ENCODE assay signal across 21 cellular contexts in genomic region chr6:1858191-1858590, GRCh38.
DNase-seq lines count a peak whose midpoint lies in the region; ATAC-seq and TF ChIP-seq lines count a peak whose summit lies in the region.
"Had no signal": no experiment of that assay in that cellular context is flagged by ENCODE, and none has a peak within 500 bp of the region (broad histone marks: within the 10 kb centered on the region; RNA-seq: fewer than 3 reads in every experiment).

No MANE protein-coding gene starts in this region.

- no peak overlapping the region for H3K18ac ChIP-seq in mesenchymal stem cell (ENCODE audit: low read depth in 1 of 2, low read length in 2 of 2)

- ATAC-seq in GM18870 (IDR thresholded peaks at IDR 0.05; ENCODE audit: unreplicated experiment) (no peak), HG03196 (IDR thresholded peaks at IDR 0.05; ENCODE audit: unreplicated experiment) (no peak), HG02885 (IDR thresholded peaks at IDR 0.05; ENCODE audit: poor library complexity, unreplicated experiment) (no peak), GM18502 (IDR thresholded peaks at IDR 0.05; ENCODE audit: poor library complexity, unreplicated experiment) (no peak)
- ATAC-seq: HCT116, SK-N-SH treated with all-trans-retinoic acid at 6 μM for 48 hours had no signal

- H3K14ac ChIP-seq in mesenchymal stem cell (ENCODE audit: low read length in 2 of 2) = no peak overlapping the region

- H3K4me1 ChIP-seq in Loucy (ENCODE audit: insufficient read depth, low read length, poor library complexity, severe bottlenecking) = peaks cover 60% of the 10 kb centered on the region
- no peaks in the 10 kb centered on the region for H3K4me1 ChIP-seq in mesenchymal stem cell (ENCODE audit: control insufficient read depth, insufficient read depth, low read depth, low read length)
- H3K4me1 ChIP-seq: Caco-2 had no signal

- H3K9me2 ChIP-seq in Loucy (replicated peaks; ENCODE audit: low read depth, low read length) = no peaks in the 10 kb centered on the region

- no peak overlapping the region for H2BK5ac ChIP-seq in mesenchymal stem cell (ENCODE audit: low read depth, low read length, poor library complexity, severe bottlenecking)

- H3K27me3 ChIP-seq in Loucy (ENCODE audit: insufficient read depth, low read length, poor library complexity, severe bottlenecking) (no peaks in the 10 kb centered on the region), mesenchymal stem cell (ENCODE audit: control insufficient read depth in 1 of 2, insufficient read depth in 1 of 2, low read length in 2 of 2) (no peaks in the 10 kb centered on the region)
- H3K27me3 ChIP-seq: BLaER1, MG63 had no signal

- no peaks in the 10 kb centered on the region for H3K27me3 Mint-ChIP-seq in chondrocyte (ENCODE audit: low read depth)
- H3K27me3 Mint-ChIP-seq: CD4-positive, alpha-beta T cell had no signal

- H3F3A ChIP-seq in Loucy (ENCODE audit: low read depth) = no peaks in the 10 kb centered on the region

- H3K36me3 Mint-ChIP-seq in chondrocyte (ENCODE audit: low read depth) = no peaks in the 10 kb centered on the region

- TF ChIP-seq CTCF in Loucy (conservative IDR thresholded peaks at IDR 0.05; ENCODE audit: low read length) (no peak), chondrocyte (IDR thresholded peaks at IDR 0.05) (no peak)

- no peak overlapping the region for H3K23ac ChIP-seq in mesenchymal stem cell (ENCODE audit: low read length in 2 of 2)

- H3K9ac ChIP-seq in Loucy (ENCODE audit: low read depth, low read length, poor library complexity, severe bottlenecking) (no peak overlapping the region), mesenchymal stem cell (ENCODE audit: low read length) (peak overlapping the region; percentile 39)
- H3K9ac ChIP-seq: BLaER1 had no signal

- H2AK5ac ChIP-seq in mesenchymal stem cell (ENCODE audit: low read length, severe bottlenecking) = no peak overlapping the region

- no peak overlapping the region for H3K4ac ChIP-seq in mesenchymal stem cell (ENCODE audit: low read depth in 1 of 2, low read length in 2 of 2)

- H3K4me1 Mint-ChIP-seq in chondrocyte (ENCODE audit: low read depth) = peaks cover 34% of the 10 kb centered on the region

- 96% methylated on average over 3 of the region's 4 CpGs for WGBS in mesenchymal stem cell

- no peak overlapping the region for H4K91ac ChIP-seq in mesenchymal stem cell (ENCODE audit: low read length)

- no peak overlapping the region for H3K4me3 ChIP-seq in Loucy (ENCODE audit: low read length, poor library complexity, severe bottlenecking)
- H3K4me3 ChIP-seq in mesenchymal stem cell (ENCODE audit: insufficient read depth in 1 of 2, low read depth in 1 of 2, low read length in 2 of 2) = peak overlapping the region in 1 of 2 experiments; percentile 26
- H3K4me3 ChIP-seq: BLaER1, MG63 had no signal

- H4K8ac ChIP-seq in mesenchymal stem cell (ENCODE audit: low read length) = no peak overlapping the region

- no peak overlapping the region for H3K4me3 Mint-ChIP-seq in chondrocyte (ENCODE audit: unreplicated experiment)
- H3K4me3 Mint-ChIP-seq: CD4-positive, alpha-beta T cell had no signal

- no peak for DNase-seq in chondrocyte (ENCODE audit: low spot score)
- DNase-seq in mesenchymal stem cell = no peak
- DNase-seq: Caco-2; CD4-positive, alpha-beta T cell; DMS 273 treated with DMSO at 0.1 percent for 48 hours; Kasumi-1; MG63; NCI-H1048; NCI-H1417 treated with DMSO at 0.1 percent for 48 hours; NCI-H187; NCI-H446 treated with DMSO at 0.1 percent for 48 hours; NCI-H526 treated with DMSO at 0.1 percent for 48 hours; T-helper 1 cell had no signal

- H3K36me3 ChIP-seq in Loucy (ENCODE audit: insufficient read depth, low read length) (no peaks in the 10 kb centered on the region), mesenchymal stem cell (ENCODE audit: control insufficient read depth in 1 of 2, insufficient read depth in 2 of 2, low read depth in 1 of 2, low read length in 2 of 2) (no peaks in the 10 kb centered on the region)
- H3K36me3 ChIP-seq: BLaER1, MG63 had no signal

- H4K20me1 ChIP-seq in Loucy (ENCODE audit: insufficient read depth, low read length, poor library complexity, severe bottlenecking) = no peaks in the 10 kb centered on the region
- H4K20me1 ChIP-seq: BLaER1 had no signal

- no peaks in the 10 kb centered on the region for H3K79me1 ChIP-seq in mesenchymal stem cell (replicated peaks; ENCODE audit: low read length, poor library complexity, severe bottlenecking)

- no peaks in the 10 kb centered on the region for H3K79me2 ChIP-seq in Loucy (ENCODE audit: insufficient read depth, low read length)

- H2BK12ac ChIP-seq in mesenchymal stem cell (ENCODE audit: low read length in 2 of 2) = no peak overlapping the region

- no peak overlapping the region for H2AFZ ChIP-seq in Loucy (ENCODE audit: low read length)
- H2AFZ ChIP-seq in mesenchymal stem cell (ENCODE audit: low read depth, low read length) = no peak overlapping the region

- H3K4me2 ChIP-seq in Loucy (ENCODE audit: low read depth, low read length, poor library complexity, severe bottlenecking) (peak overlapping the region; percentile 1), mesenchymal stem cell (ENCODE audit: low read length, poor library complexity, severe bottlenecking) (no peak overlapping the region)

- no peak overlapping the region for H2BK120ac ChIP-seq in mesenchymal stem cell (ENCODE audit: low read depth, low read length)

- H3K9me3 Mint-ChIP-seq in chondrocyte (ENCODE audit: low read depth) = no peaks in the 10 kb centered on the region
- H3K9me3 Mint-ChIP-seq: CD4-positive, alpha-beta T cell had no signal

- no peak overlapping the region for H2BK15ac ChIP-seq in mesenchymal stem cell (ENCODE audit: low read depth, poor library complexity, severe bottlenecking)

- H3K9me3 ChIP-seq in Loucy (ENCODE audit: insufficient read depth, low read depth, low read length) (no peaks in the 10 kb centered on the region), mesenchymal stem cell (ENCODE audit: control insufficient read depth, low read length) (no peaks in the 10 kb centered on the region)
- H3K9me3 ChIP-seq: BLaER1, Caco-2, MG63 had no signal

- H3K27ac ChIP-seq in mesenchymal stem cell (ENCODE audit: low read length, poor library complexity, severe bottlenecking) = no peak overlapping the region
- H3K27ac ChIP-seq: BLaER1 had no signal

- peak overlapping the region; percentile 4 for H3K27ac Mint-ChIP-seq in chondrocyte (ENCODE audit: unreplicated experiment)
- H3K27ac Mint-ChIP-seq: CD4-positive, alpha-beta T cell had no signal
